Comparison of ENCODE assay signal across 26 cellular contexts in genomic region chr1:111320066-111320879, GRCh38. TPM values are rescaled to one million over a fixed set of nuclear protein-coding genes. Genes with fewer than 3 reads are reported as not detected.
DNase-seq lines count a peak whose midpoint lies in the region; ATAC-seq and TF ChIP-seq lines count a peak whose summit lies in the region.
"Had no signal": no experiment of that assay in that cellular context is flagged by ENCODE, and none has a peak within 500 bp of the region (broad histone marks: within the 10 kb centered on the region; RNA-seq: fewer than 3 reads in every experiment).

No MANE protein-coding gene starts in this region.

- peak overlapping the region; percentile 7 for H3K27ac Mint-ChIP-seq in activated naive CD4-positive, alpha-beta T cell treated with anti-CD3 and anti-CD28 coated beads, Interleukin-2, amount 10 ng/mL, durations not matched to agents 7 days and 5 days
- H3K27ac Mint-ChIP-seq in activated naive CD8-positive, alpha-beta T cell treated with anti-CD3 and anti-CD28 coated beads, Interleukin-2, amount 10 ng/mL, durations not matched to agents 7 days and 5 days = peak overlapping the region; percentile 8
- H3K27ac Mint-ChIP-seq in naive thymus-derived CD8-positive, alpha-beta T cell = peak overlapping the region in 6 of 10 donors; percentile 1 to 68 (median 26)
- H3K27ac Mint-ChIP-seq: activated CD4-positive, alpha-beta T cell treated with anti-CD3 and anti-CD28 coated beads, Interleukin-2, amount 10 ng/mL, durations not matched to agents 24 days and 14 days; neural progenitor cell; progenitor cell of endocrine pancreas had no signal

- H3K4me3 Mint-ChIP-seq in activated naive CD4-positive, alpha-beta T cell treated with anti-CD3 and anti-CD28 coated beads, Interleukin-2, amount 10 ng/mL, durations not matched to agents 7 days and 5 days = no peak overlapping the region
- no peak overlapping the region for H3K4me3 Mint-ChIP-seq in activated naive CD8-positive, alpha-beta T cell treated with anti-CD3 and anti-CD28 coated beads, Interleukin-2, amount 10 ng/mL, durations not matched to agents 7 days and 5 days
- peak overlapping the region in 6 of 10 donors; percentile 1 to 51 (median 20) for H3K4me3 Mint-ChIP-seq in naive thymus-derived CD8-positive, alpha-beta T cell
- H3K4me3 Mint-ChIP-seq: activated CD4-positive, alpha-beta T cell treated with anti-CD3 and anti-CD28 coated beads, Interleukin-2, amount 10 ng/mL, durations not matched to agents 24 days and 14 days; neural progenitor cell had no signal

- CTCF ChIA-PET in activated naive CD4-positive, alpha-beta T cell treated with anti-CD3 and anti-CD28 coated beads, Interleukin-2, amount 10 ng/mL, durations not matched to agents 7 days and 5 days (lab: Charles Lee) = interaction anchor here (1.1 to 1.5 kb wide), 5 partner anchors 11 to 328 kb away, joined by 3 to 5 read pairs (median 4); no protein-coding TSS in a partner anchor

- no peaks in the 10 kb centered on the region for H3K36me3 Mint-ChIP-seq in activated naive CD4-positive, alpha-beta T cell treated with anti-CD3 and anti-CD28 coated beads, Interleukin-2, amount 10 ng/mL, durations not matched to agents 7 days and 5 days
- peaks cover 6% of the 10 kb centered on the region for H3K36me3 Mint-ChIP-seq in activated naive CD8-positive, alpha-beta T cell treated with anti-CD3 and anti-CD28 coated beads, Interleukin-2, amount 10 ng/mL, durations not matched to agents 7 days and 5 days
- no peaks in the 10 kb centered on the region for H3K36me3 Mint-ChIP-seq in naive thymus-derived CD8-positive, alpha-beta T cell
- H3K36me3 Mint-ChIP-seq: neural progenitor cell had no signal

- no peaks in the 10 kb centered on the region for H3K4me1 ChIP-seq in uterus
- H3K4me1 ChIP-seq: neural progenitor cell had no signal

- intact Hi-C loops in uterus (cut with DNase I; ENCODE audit: low total_unique reads) = no loop called here

- no peaks in the 10 kb centered on the region for H3K9me3 Mint-ChIP-seq in activated naive CD4-positive, alpha-beta T cell treated with anti-CD3 and anti-CD28 coated beads, Interleukin-2, amount 10 ng/mL, durations not matched to agents 7 days and 5 days
- H3K9me3 Mint-ChIP-seq in activated naive CD8-positive, alpha-beta T cell treated with anti-CD3 and anti-CD28 coated beads, Interleukin-2, amount 10 ng/mL, durations not matched to agents 7 days and 5 days = peaks cover 6% of the 10 kb centered on the region
- H3K9me3 Mint-ChIP-seq in naive thymus-derived CD8-positive, alpha-beta T cell = no peaks in the 10 kb centered on the region
- H3K9me3 Mint-ChIP-seq: neural progenitor cell had no signal

- peaks cover 1% of the 10 kb centered on the region for H3K27me3 Mint-ChIP-seq in activated naive CD4-positive, alpha-beta T cell treated with anti-CD3 and anti-CD28 coated beads, Interleukin-2, amount 10 ng/mL, durations not matched to agents 7 days and 5 days
- peaks cover under 1% of the 10 kb centered on the region for H3K27me3 Mint-ChIP-seq in activated naive CD8-positive, alpha-beta T cell treated with anti-CD3 and anti-CD28 coated beads, Interleukin-2, amount 10 ng/mL, durations not matched to agents 7 days and 5 days
- H3K27me3 Mint-ChIP-seq in naive thymus-derived CD8-positive, alpha-beta T cell = peaks cover 0 to 3% (median 0%) of the 10 kb centered on the region in 5 donors
- H3K27me3 Mint-ChIP-seq: progenitor cell of endocrine pancreas had no signal

- no peak for TF ChIP-seq CTCF in uterus (IDR thresholded peaks at IDR 0.05)

- peak; percentile 82 for ATAC-seq in activated naive CD8-positive, alpha-beta T cell treated with anti-CD3 and anti-CD28 coated beads, Interleukin-2, amount 10 ng/mL, durations not matched to agents 7 days and 5 days (ENCODE audit: low read depth)
- peak in 1 of 2 donors; percentile 70 for ATAC-seq in naive thymus-derived CD8-positive, alpha-beta T cell
- ATAC-seq: left lobe of liver, PC-3 had no signal

- POLR2A ChIA-PET in activated naive CD8-positive, alpha-beta T cell treated with anti-CD3 and anti-CD28 coated beads, Interleukin-2, amount 10 ng/mL, durations not matched to agents 7 days and 5 days (lab: Charles Lee) = no interaction called here
- POLR2A ChIA-PET in naive thymus-derived CD8-positive, alpha-beta T cell (lab: Charles Lee) = interaction anchor here (1.0 kb wide), 1 partner anchor 10 kb away, joined by 4 read pairs; no protein-coding TSS in a partner anchor

- no peaks in the 10 kb centered on the region for H3K9me3 ChIP-seq in uterus

- no peak overlapping the region for H3K4me3 ChIP-seq in Jurkat, Clone E6-1 (ENCODE audit: low read length)
- no peak overlapping the region for H3K4me3 ChIP-seq in uterus
- H3K4me3 ChIP-seq: neural progenitor cell had no signal

- DNase-seq in activated naive CD4-positive, alpha-beta T cell treated with anti-CD3 and anti-CD28 coated beads, Interleukin-2, amount 10 ng/mL, durations not matched to agents 7 days and 5 days = no peak
- DNase-seq in activated naive CD4-positive, alpha-beta T cell treated with Interleukin-2 at 50 U/mL for 16 hours = no peak
- peak; percentile 75 for DNase-seq in Jurkat, Clone E6-1 (ENCODE audit: low read depth, low spot score)
- DNase-seq in activated naive CD8-positive, alpha-beta T cell treated with anti-CD3 and anti-CD28 coated beads, Interleukin-2, amount 10 ng/mL, durations not matched to agents 7 days and 5 days = no peak
- peak in 2 of 10 donors; percentile 26 to 43 for DNase-seq in naive thymus-derived CD8-positive, alpha-beta T cell
- no peak for DNase-seq in T1000 (lab: John Stamatoyannopoulos, UW)
- no peak for DNase-seq in cortex of kidney (lab: John Stamatoyannopoulos, UW)
- DNase-seq in uterus = no peak
- DNase-seq: activated CD4-positive, alpha-beta T cell treated with anti-CD3 and anti-CD28 coated beads, Interleukin-2, amount 10 ng/mL, durations not matched to agents 24 days and 14 days; activated CD8-positive, alpha-beta memory T cell treated with anti-CD3 and anti-CD28 coated beads, Interleukin-2, amount 50 U/mL, for 4 hours; activated effector memory CD4-positive, alpha-beta T cell treated with anti-CD3 and anti-CD28 coated beads, Interleukin-2, amount 50 U/mL, for 16 hours; aorta; C1 segment of cervical spinal cord; caudate nucleus; dermis blood vessel endothelial cell; midbrain; NCI-H2029 treated with DMSO at 0.1 percent for 48 hours; PC-3; substantia nigra had no signal

- no peaks in the 10 kb centered on the region for H3K36me3 ChIP-seq in uterus
- H3K36me3 ChIP-seq: neural progenitor cell had no signal

- peaks cover 13% of the 10 kb centered on the region for H3K4me1 Mint-ChIP-seq in activated naive CD4-positive, alpha-beta T cell treated with anti-CD3 and anti-CD28 coated beads, Interleukin-2, amount 10 ng/mL, durations not matched to agents 7 days and 5 days
- H3K4me1 Mint-ChIP-seq in activated naive CD8-positive, alpha-beta T cell treated with anti-CD3 and anti-CD28 coated beads, Interleukin-2, amount 10 ng/mL, durations not matched to agents 7 days and 5 days = peaks cover 8% of the 10 kb centered on the region
- peaks cover 9 to 23% (median 16%) of the 10 kb centered on the region in 4 donors for H3K4me1 Mint-ChIP-seq in naive thymus-derived CD8-positive, alpha-beta T cell
- H3K4me1 Mint-ChIP-seq: neural progenitor cell had no signal

- H3K27me3 ChIP-seq in uterus = no peaks in the 10 kb centered on the region
- H3K27me3 ChIP-seq: neural progenitor cell had no signal

- TF ChIP-seq POLR2A in uterus (IDR thresholded peaks at IDR 0.05) = no peak

- no peak overlapping the region for H3K27ac ChIP-seq in uterus
- H3K27ac ChIP-seq: KMS-11, neural progenitor cell had no signal

RNA-seq across cellular contexts. Expression of gene CHIA, which starts 29.6 kb away (rescaled TPM):
- polyA plus RNA-seq in Jurkat, Clone E6-1 (2012; ENCODE audit: insufficient read depth, insufficient read length) = not detected
- total RNA-seq in activated naive CD8-positive, alpha-beta T cell treated with anti-CD3 and anti-CD28 coated beads, Interleukin-2, amount 10 ng/mL, durations not matched to agents 7 days and 5 days = not detected
- not detected for total RNA-seq in naive thymus-derived CD8-positive, alpha-beta T cell
- polyA plus RNA-seq in naive thymus-derived CD8-positive, alpha-beta T cell = not detected
- total RNA-seq in uterus = under 1 TPM in 1 of 4 donors, not detected in 3; 0.14 TPM
- total RNA-seq: activated CD4-positive, alpha-beta T cell treated with anti-CD3 and anti-CD28 coated beads, Interleukin-2, amount 10 ng/mL, durations not matched to agents 24 days and 14 days; aorta; dermis blood vessel endothelial cell; G401; HT-29; PC-3; progenitor cell of endocrine pancreas; ureter had no signal

Comparison
In these comparisons a context has a peak if more than half of its experiments do, and no peak if none do; other contexts are left out.
1. H3K4me3 Mint-ChIP-seq: peak in naive thymus-derived CD8-positive, alpha-beta T cell (6 of 10); none in activated naive CD4-positive, alpha-beta T cell treated with anti-CD3 and anti-CD28 coated beads, Interleukin-2, amount 10 ng/mL, durations not matched to agents 7 days and 5 days (single experiment) and activated naive CD8-positive, alpha-beta T cell treated with anti-CD3 and anti-CD28 coated beads, Interleukin-2, amount 10 ng/mL, durations not matched to agents 7 days and 5 days (single experiment).
2. Peak in every context shown above with its lines, with median percentiles within 50 percentile points of each other: H3K27ac Mint-ChIP-seq.